In the genomic region with DNA sequence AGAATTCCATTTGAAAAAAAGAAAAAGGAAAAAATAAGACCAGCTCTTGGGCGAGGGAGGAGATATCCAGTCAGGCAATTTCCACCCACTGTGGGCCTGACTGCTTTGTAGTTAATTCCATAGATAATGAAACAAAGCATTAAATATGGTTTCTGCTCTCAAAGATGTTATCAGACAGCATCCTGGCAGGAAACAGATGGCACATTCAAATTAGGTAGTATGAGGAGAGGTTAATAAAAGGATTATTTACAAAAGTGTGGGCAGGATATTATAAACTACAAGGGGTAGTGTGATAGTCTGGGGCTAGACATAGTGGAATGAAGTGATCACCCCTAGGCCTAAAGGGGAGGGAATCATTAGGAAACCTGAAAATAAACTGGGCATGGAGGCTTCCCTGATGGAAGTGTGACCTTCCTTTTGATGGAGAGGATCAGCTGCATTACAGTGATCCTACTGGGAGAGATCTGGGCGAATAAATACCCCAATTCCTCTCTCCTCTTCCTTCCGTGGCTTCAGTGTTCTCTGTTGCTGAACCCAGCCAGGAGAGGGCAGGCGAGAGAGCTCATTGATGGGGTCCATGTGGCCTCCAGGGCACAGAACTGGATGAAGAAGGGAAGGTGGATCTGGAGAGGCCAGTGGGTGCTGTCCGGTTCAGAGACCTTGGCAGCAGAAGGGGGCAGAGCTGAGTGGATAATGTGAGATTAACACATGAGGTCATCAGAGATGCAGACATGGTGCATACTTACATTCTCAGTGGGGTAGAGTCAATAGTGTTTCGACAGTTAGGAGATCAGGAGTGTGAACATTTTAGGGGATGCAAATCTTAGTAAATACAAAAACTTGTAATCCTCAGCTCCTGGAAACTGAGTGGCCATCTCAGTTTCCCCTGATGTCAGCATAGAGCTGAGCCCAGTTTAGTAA, we compare ENCODE assay signal across 9 cellular contexts.
A peak's percentile ranks its signal among the peaks of the same experiment; 100 is the strongest.
DNase-seq lines count a peak whose midpoint lies in the region; ATAC-seq and TF ChIP-seq lines count a peak whose summit lies in the region.
"Had no signal": no experiment of that assay in that cellular context is flagged by ENCODE, and none has a peak within 500 bp of the region (broad histone marks: within the 10 kb centered on the region; RNA-seq: fewer than 3 reads in every experiment).

No MANE protein-coding gene starts in this region.

- intact Hi-C loops in body of pancreas (cut with DNase I) (no loop called here), lower lobe of right lung (cut with DNase I) (no loop called here), tibial artery (cut with DNase I; ENCODE audit: low total_unique reads) (no loop called here)

- TF ChIP-seq CTCF in body of pancreas (IDR thresholded peaks at IDR 0.05): peak; percentile 24 to 66 (median 57)
- peak; percentile 44 for TF ChIP-seq CTCF in lower lobe of right lung (IDR thresholded peaks at IDR 0.05)
- TF ChIP-seq CTCF in tibial artery (IDR thresholded peaks at IDR 0.05): peak in 1 of 2 experiments; percentile 14

- no peak overlapping the region for H3K27ac ChIP-seq in body of pancreas
- no peak overlapping the region for H3K27ac ChIP-seq in lower lobe of right lung
- no peak overlapping the region for H3K27ac ChIP-seq in tibial artery

- peak; percentile 61 for ATAC-seq in GM21619 (IDR thresholded peaks at IDR 0.05; ENCODE audit: unreplicated experiment)
- peak; percentile 72 for ATAC-seq in body of pancreas
- ATAC-seq in lower lobe of right lung: peak; percentile 55 to 57

- H3K36me3 ChIP-seq in body of pancreas (replicated peaks in 1 of 2; ENCODE audit: insufficient read depth in 1 of 2, low read depth in 2 of 2): no peaks in the 10 kb centered on the region
- H3K36me3 ChIP-seq in lower lobe of right lung: no peaks in the 10 kb centered on the region
- no peaks in the 10 kb centered on the region for H3K36me3 ChIP-seq in tibial artery

- 38 to 45% methylated on average over 6 of the region's 6 CpGs for WGBS in body of pancreas, 2 donors

- DNase-seq in ELR (ENCODE audit: low read depth) (peak; percentile 9), NCI-H146 (lab: John Stamatoyannopoulos, UW) (peak; percentile 97), body of pancreas (peak; percentile 55 to 70 (median 60)), lower lobe of right lung (peak; percentile 47), NCI-H1436 treated with DMSO at 0.1 percent for 48 hours (lab: John Stamatoyannopoulos, UW) (no peak), tibial artery (no peak), DMS79 (lab: John Stamatoyannopoulos, UW) (no peak)
- DNase-seq: naive B cell had no signal

- H3K27me3 ChIP-seq in body of pancreas (no peaks in the 10 kb centered on the region), lower lobe of right lung (ENCODE audit: low read depth) (no peaks in the 10 kb centered on the region), tibial artery (no peaks in the 10 kb centered on the region)

- no peaks in the 10 kb centered on the region for H3K9me3 ChIP-seq in body of pancreas
- H3K9me3 ChIP-seq in lower lobe of right lung: no peaks in the 10 kb centered on the region
- H3K9me3 ChIP-seq in tibial artery: no peaks in the 10 kb centered on the region

- TF ChIP-seq POLR2A in body of pancreas (IDR thresholded peaks at IDR 0.05): no peak

- no peaks in the 10 kb centered on the region for H3K4me1 ChIP-seq in body of pancreas
- no peaks in the 10 kb centered on the region for H3K4me1 ChIP-seq in lower lobe of right lung
- H3K4me1 ChIP-seq in tibial artery: no peaks in the 10 kb centered on the region

- no peak overlapping the region for H3K4me3 ChIP-seq in body of pancreas
- no peak overlapping the region for H3K4me3 ChIP-seq in lower lobe of right lung
- H3K4me3 ChIP-seq in tibial artery: no peak overlapping the region

Comparison
In these comparisons a context has a peak if more than half of its experiments do, and no peak if none do; other contexts are left out.
1. DNase-seq: peak in ELR (single experiment), NCI-H146 (single experiment), body of pancreas (4 of 4) and lower lobe of right lung (single experiment); none in NCI-H1436 treated with DMSO at 0.1 percent for 48 hours (single experiment), tibial artery (0 of 2) and DMS79 (single experiment).
2. Peak in every context shown above with its lines, with median percentiles within 50 percentile points of each other: ATAC-seq.